Comparison of ENCODE assay signal across 1 cellular context in genomic region chr18:23115683-23116096, GRCh38.
TF ChIP-seq lines count a peak whose summit lies in the region.

No MANE protein-coding gene starts in this region.

TF ChIP-seq in HEK293, 187 proteins besides CTCF, POLR2A, EP300 and RAD21 (continued from another document):
- TF ChIP-seq, protein P1, sequence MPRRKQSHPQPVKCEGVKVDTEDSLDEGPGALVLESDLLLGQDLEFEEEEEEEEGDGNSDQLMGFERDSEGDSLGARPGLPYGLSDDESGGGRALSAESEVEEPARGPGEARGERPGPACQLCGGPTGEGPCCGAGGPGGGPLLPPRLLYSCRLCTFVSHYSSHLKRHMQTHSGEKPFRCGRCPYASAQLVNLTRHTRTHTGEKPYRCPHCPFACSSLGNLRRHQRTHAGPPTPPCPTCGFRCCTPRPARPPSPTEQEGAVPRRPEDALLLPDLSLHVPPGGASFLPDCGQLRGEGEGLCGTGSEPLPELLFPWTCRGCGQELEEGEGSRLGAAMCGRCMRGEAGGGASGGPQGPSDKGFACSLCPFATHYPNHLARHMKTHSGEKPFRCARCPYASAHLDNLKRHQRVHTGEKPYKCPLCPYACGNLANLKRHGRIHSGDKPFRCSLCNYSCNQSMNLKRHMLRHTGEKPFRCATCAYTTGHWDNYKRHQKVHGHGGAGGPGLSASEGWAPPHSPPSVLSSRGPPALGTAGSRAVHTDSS (tag by site-specific recombination; IDR thresholded peaks at IDR 0.05), result no peak
- no peak; the same call in 1 of the 2 replicates for TF ChIP-seq TRIM28 (IDR thresholded peaks at IDR 0.05; ENCODE audit: borderline replicate concordance, low read length)
- no peak for TF ChIP-seq ZNF426 (tag by site-specific recombination; IDR thresholded peaks at IDR 0.05)
- TF ChIP-seq ZBTB17 (tag by site-specific recombination; IDR thresholded peaks at IDR 0.05), result peak; percentile 57; the same call in 1 of the 2 replicates
- no peak for TF ChIP-seq ZSCAN30 (tag by site-specific recombination; IDR thresholded peaks at IDR 0.05)
- TF ChIP-seq, protein P2, sequence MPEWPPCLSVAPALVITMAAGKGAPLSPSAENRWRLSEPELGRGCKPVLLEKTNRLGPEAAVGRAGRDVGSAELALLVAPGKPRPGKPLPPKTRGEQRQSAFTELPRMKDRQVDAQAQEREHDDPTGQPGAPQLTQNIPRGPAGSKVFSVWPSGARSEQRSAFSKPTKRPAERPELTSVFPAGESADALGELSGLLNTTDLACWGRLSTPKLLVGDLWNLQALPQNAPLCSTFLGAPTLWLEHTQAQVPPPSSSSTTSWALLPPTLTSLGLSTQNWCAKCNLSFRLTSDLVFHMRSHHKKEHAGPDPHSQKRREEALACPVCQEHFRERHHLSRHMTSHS (tag by site-specific recombination; IDR thresholded peaks at IDR 0.05), result no peak
- TF ChIP-seq ZNF223 (tag by site-specific recombination; IDR thresholded peaks at IDR 0.05), result no peak
- peak; percentile 59 for TF ChIP-seq ZNF366 (tag by site-specific recombination; conservative IDR thresholded peaks at IDR 0.05)
